In the genomic region with DNA sequence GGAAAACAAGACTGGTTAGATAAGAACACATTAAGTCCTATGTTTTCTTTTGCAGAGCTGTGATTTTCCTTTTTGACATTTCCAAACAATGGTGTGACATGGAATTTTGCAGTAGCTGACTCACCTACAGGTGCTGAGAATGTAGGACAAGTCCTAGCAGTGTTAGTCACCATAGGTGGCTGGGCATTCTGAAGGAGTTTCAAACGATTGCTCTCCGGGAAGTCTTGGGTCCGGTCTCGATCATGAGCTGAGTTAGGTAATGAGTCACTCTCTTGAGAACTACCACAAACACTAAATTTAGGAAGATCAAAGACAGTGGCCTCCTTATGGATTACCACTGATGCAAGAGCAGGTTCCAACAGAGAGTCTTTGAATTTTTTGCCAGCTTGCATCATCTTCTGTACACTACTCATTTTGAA, we compare ENCODE assay signal across 9 cellular contexts. TPM values are rescaled to one million over a fixed set of nuclear protein-coding genes. Genes with fewer than 3 reads are reported as not detected.
DNase-seq lines count a peak whose midpoint lies in the region; ATAC-seq and TF ChIP-seq lines count a peak whose summit lies in the region.
"Had no signal": no experiment of that assay in that cellular context is flagged by ENCODE, and none has a peak within 500 bp of the region (broad histone marks: within the 10 kb centered on the region; RNA-seq: fewer than 3 reads in every experiment).

No MANE protein-coding gene starts in this region.

- H3K4me1 Mint-ChIP-seq in chondrocyte (ENCODE audit: low read depth), result peaks cover 18% of the 10 kb centered on the region

- peaks cover 4% of the 10 kb centered on the region for H3K36me3 Mint-ChIP-seq in chondrocyte (ENCODE audit: low read depth)

- H3K27me3 ChIP-seq in HUES6 (ENCODE audit: control insufficient read depth, insufficient read depth, low read length), result peaks cover 5% of the 10 kb centered on the region; the same call in 1 of the 2 replicates

- TF ChIP-seq CTCF in AG04449 (IDR thresholded peaks at IDR 0.05; ENCODE audit: insufficient read depth, low read length, missing control alignments), result no peak
- no peak for TF ChIP-seq CTCF in chondrocyte (IDR thresholded peaks at IDR 0.05)

- POLR2A ChIA-PET in AG04449 (lab: Yijun Ruan, JAX), result no interaction called here

- H3K9me3 ChIP-seq in HUES6 (ENCODE audit: control insufficient read depth, insufficient read depth, low read depth, low read length), result no peaks in the 10 kb centered on the region

- H3K4me3 ChIP-seq in AG04449 (ENCODE audit: low read depth, low read length) (no peak overlapping the region), HUES6 (ENCODE audit: low read depth, low read length) (no peak overlapping the region)
- H3K4me3 ChIP-seq: SK-N-MC had no signal

- H3K36me3 ChIP-seq in HUES6 (ENCODE audit: control insufficient read depth, insufficient read depth, low read length), result peaks cover 21% of the 10 kb centered on the region

- H3K27ac ChIP-seq in HUES6 (ENCODE audit: low read depth, low read length), result peak overlapping the region; percentile 22; the same call in 1 of the 2 replicates
- H3K27ac ChIP-seq: SK-N-MC had no signal

- no peaks in the 10 kb centered on the region for H3K9me3 Mint-ChIP-seq in chondrocyte (ENCODE audit: low read depth)

- DNase-seq in AG04449 (ENCODE audit: low read depth, low spot score), result peak; percentile 52
- no peak for DNase-seq in chondrocyte (ENCODE audit: low spot score)
- DNase-seq in GF-D8 (lab: John Stamatoyannopoulos, UW), result no peak
- DNase-seq in OCI-M2 (lab: John Stamatoyannopoulos, UW; ENCODE audit: unreplicated experiment), result no peak
- no peak for DNase-seq in Right ventricle myocardium inferior (ENCODE audit: missing footprints)

- H3K27me3 Mint-ChIP-seq in chondrocyte (ENCODE audit: low read depth), result no peaks in the 10 kb centered on the region

- H3K4me1 ChIP-seq in HUES6 (ENCODE audit: control insufficient read depth, insufficient read depth, low read length), result peaks cover 9% of the 10 kb centered on the region

- CTCF ChIA-PET in AG04449 (lab: Yijun Ruan, JAX), result interaction anchor here (1.0 to 2.7 kb wide), 4 partner anchors 10 to 621 kb away, joined by 3 to 8 read pairs (median 4); no protein-coding TSS in a partner anchor

- peak; percentile 31 for ATAC-seq in GM19452 (IDR thresholded peaks at IDR 0.05; ENCODE audit: unreplicated experiment)
- ATAC-seq in HG02970 (IDR thresholded peaks at IDR 0.05; ENCODE audit: low FRiP score, unreplicated experiment), result no peak
- ATAC-seq in Right ventricle myocardium inferior, result no peak

- H3K9ac ChIP-seq in HUES6 (ENCODE audit: low read length), result no peak overlapping the region

- no peak overlapping the region for H3K4me3 Mint-ChIP-seq in chondrocyte (ENCODE audit: unreplicated experiment)

- intact Hi-C loops in Right ventricle myocardium inferior (cut with DNase I), result no loop called here

- H3K27ac Mint-ChIP-seq in chondrocyte (ENCODE audit: unreplicated experiment), result peak overlapping the region; percentile 33

RNA-seq across cellular contexts. Expression of a gene that starts 3.6 kb away (rescaled TPM):
- total RNA-seq in chondrocyte (6.5 to 11.4 TPM (median 6.8 TPM) in 3 replicates), Right ventricle myocardium inferior (3.4 TPM)
